Comparison of ENCODE assay signal across 8 cellular contexts in the genomic region with DNA sequence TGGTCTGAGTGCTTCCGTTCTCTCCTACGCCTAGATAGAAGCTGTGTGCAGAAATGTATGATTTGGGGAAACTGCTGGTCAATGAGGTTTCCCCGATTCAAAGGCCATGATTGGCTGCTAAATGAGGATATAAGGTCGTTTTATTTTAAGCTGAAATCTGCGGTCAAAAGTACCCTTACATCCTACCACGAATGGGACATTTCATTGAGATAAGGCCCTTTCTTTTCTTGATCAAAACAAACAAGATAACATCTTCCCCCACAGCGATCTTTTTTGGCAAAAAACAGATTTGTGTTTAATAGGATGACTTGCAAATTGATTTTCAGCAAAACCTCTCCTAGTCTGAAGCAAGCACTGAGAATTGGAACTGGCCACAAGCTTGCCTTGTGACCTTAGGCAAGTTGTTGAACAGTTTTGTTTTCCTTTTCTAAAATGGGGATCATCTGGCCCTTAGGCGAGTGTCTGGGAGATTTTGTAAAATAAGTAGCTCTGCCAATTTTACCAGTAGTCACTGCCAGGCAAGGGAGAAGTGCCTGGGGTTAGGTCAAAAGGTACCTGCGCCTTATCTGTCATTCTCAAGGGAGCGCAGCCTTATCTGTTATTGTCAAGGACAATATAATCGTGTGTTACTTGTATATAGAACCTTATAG. TPM values are rescaled to one million over a fixed set of nuclear protein-coding genes. Genes with fewer than 3 reads are reported as not detected.
A peak's percentile ranks its signal among the peaks of the same experiment; 100 is the strongest.
DNase-seq lines count a peak whose midpoint lies in the region; ATAC-seq and TF ChIP-seq lines count a peak whose summit lies in the region.

No MANE protein-coding gene starts in this region.

- peak; percentile 37 for ATAC-seq in GM21786 (IDR thresholded peaks at IDR 0.05; ENCODE audit: unreplicated experiment)
- ATAC-seq in foreskin keratinocyte: no peak

- peak overlapping the region; percentile 45 to 59 for H3K9ac ChIP-seq in duodenal mucosa (ENCODE audit: low read depth in 1 of 2, low read length in 2 of 2)
- H3K9ac ChIP-seq in mesendoderm (ENCODE audit: low read length): peak overlapping the region; percentile 55

- H2BK5ac ChIP-seq in mesendoderm (ENCODE audit: low read length): no peak overlapping the region

- H3K56ac ChIP-seq in mesendoderm (ENCODE audit: low read length): peak overlapping the region; percentile 74

- H3K27me3 ChIP-seq in duodenal mucosa (ENCODE audit: control insufficient read depth in 1 of 2, insufficient read depth in 2 of 2, low read length in 2 of 2) (no peaks in the 10 kb centered on the region), mesendoderm (ENCODE audit: insufficient read depth, low read length, poor library complexity) (no peaks in the 10 kb centered on the region), foreskin keratinocyte (no peaks in the 10 kb centered on the region)

- H3K79me1 ChIP-seq in mesendoderm (ENCODE audit: low read length): no peaks in the 10 kb centered on the region

- H2BK120ac ChIP-seq in mesendoderm (ENCODE audit: low read depth, low read length): no peak overlapping the region

- no peak overlapping the region for H4K5ac ChIP-seq in mesendoderm (ENCODE audit: low read length)

- DNase-seq in DMS53 (lab: John Stamatoyannopoulos, UW) (peak; percentile 23), OCI-M1 (lab: John Stamatoyannopoulos, UW) (peak; percentile 72), mesendoderm (peak; percentile 32), iPS-NIHi7 (ENCODE audit: extremely low spot score) (no peak), foreskin keratinocyte (no peak), GM19238 (ENCODE audit: insufficient read length, low spot score) (no peak)

- no CpG with 5 or more reads among the region's 11 CpGs for WGBS in mesendoderm (ENCODE audit: extremely low coverage, insufficient coverage, low lambda C conversion rate)

- H3K4me3 ChIP-seq in duodenal mucosa (ENCODE audit: low read depth in 1 of 2, low read length in 2 of 2): peak overlapping the region; percentile 78 to 92
- H3K4me3 ChIP-seq in mesendoderm (ENCODE audit: low read length): peak overlapping the region; percentile 58

- H3K18ac ChIP-seq in mesendoderm (ENCODE audit: low read length): no peak overlapping the region

- no peak overlapping the region for H3K27ac ChIP-seq in duodenal mucosa (ENCODE audit: low read depth, low read length)
- H3K27ac ChIP-seq in mesendoderm (ENCODE audit: low read depth, low read length): no peak overlapping the region
- H3K27ac ChIP-seq in foreskin keratinocyte: no peak overlapping the region

- H3K79me2 ChIP-seq in mesendoderm (ENCODE audit: control insufficient read depth, insufficient read depth, low read length): no peaks in the 10 kb centered on the region

- H3K4ac ChIP-seq in mesendoderm (ENCODE audit: low read depth, low read length): no peak overlapping the region

- H2AK5ac ChIP-seq in mesendoderm (ENCODE audit: low read length): no peak overlapping the region

- peak overlapping the region; percentile 61 for H3K4me2 ChIP-seq in mesendoderm (ENCODE audit: low read length)

- no peak overlapping the region for H4K8ac ChIP-seq in mesendoderm (ENCODE audit: low read depth, low read length)

- peaks cover 12 to 13% of the 10 kb centered on the region in 2 donors for H3K4me1 ChIP-seq in duodenal mucosa (ENCODE audit: control insufficient read depth in 1 of 2, insufficient read depth in 2 of 2, low read length in 2 of 2)
- peaks cover 2% of the 10 kb centered on the region for H3K4me1 ChIP-seq in mesendoderm (ENCODE audit: control insufficient read depth, low read depth, low read length)
- H3K4me1 ChIP-seq in foreskin keratinocyte: peaks cover 27% of the 10 kb centered on the region

- peaks cover 0 to 4% of the 10 kb centered on the region in 2 donors for H3K36me3 ChIP-seq in duodenal mucosa (ENCODE audit: control insufficient read depth in 1 of 2, insufficient read depth in 2 of 2, low read length in 2 of 2)
- no peaks in the 10 kb centered on the region for H3K36me3 ChIP-seq in mesendoderm (ENCODE audit: control insufficient read depth, insufficient read depth, low read length)

- H3K23ac ChIP-seq in mesendoderm (ENCODE audit: low read length): no peak overlapping the region

- H2BK15ac ChIP-seq in mesendoderm (replicated peaks; ENCODE audit: low read depth): no peak overlapping the region

- no peaks in the 10 kb centered on the region for H3K9me3 ChIP-seq in duodenal mucosa (ENCODE audit: control insufficient read depth in 1 of 2, low read length in 2 of 2)

- TF ChIP-seq CTCF in foreskin keratinocyte (conservative IDR thresholded peaks at IDR 0.05): no peak

RNA-seq across cellular contexts. Expression of a gene that starts 0.6 kb away (rescaled TPM):
- polyA plus RNA-seq in mesendoderm (2013, experiment 1 of 2): 18.8 TPM
- polyA plus RNA-seq in mesendoderm (2013, experiment 2 of 2): 18.8 TPM
- total RNA-seq in foreskin keratinocyte: 29.3 and 31.6 TPM in 2 replicates
- 22.4 and 26.2 TPM in 2 replicates for polyA plus RNA-seq in foreskin keratinocyte

RNA-seq across cellular contexts. Expression of a gene that starts 17.7 kb away (rescaled TPM):
- 23.6 TPM for polyA plus RNA-seq in mesendoderm (2013, experiment 1 of 2)
- polyA plus RNA-seq in mesendoderm (2013, experiment 2 of 2): 23.2 TPM
- 18.6 and 19.9 TPM in 2 replicates for total RNA-seq in foreskin keratinocyte
- polyA plus RNA-seq in foreskin keratinocyte: 10.2 and 11.6 TPM in 2 replicates

Comparison
In these comparisons a context has a peak if more than half of its experiments do, and no peak if none do; other contexts are left out.
1. DNase-seq: peak in DMS53 (single experiment), OCI-M1 (single experiment) and mesendoderm (single experiment); none in iPS-NIHi7 (single experiment), foreskin keratinocyte (0 of 2) and GM19238 (single experiment).